12 cellular contexts compared by ENCODE assay signal in genomic region chr2:181300600-181301291, GRCh38.
A peak's percentile ranks its signal among the peaks of the same experiment; 100 is the strongest.
DNase-seq lines count a peak whose midpoint lies in the region; ATAC-seq, FAIRE-seq and TF ChIP-seq lines count a peak whose summit lies in the region.
"Had no signal": no experiment of that assay in that cellular context is flagged by ENCODE, and none has a peak within 500 bp of the region (broad histone marks: within the 10 kb centered on the region; RNA-seq: fewer than 3 reads in every experiment).

No MANE protein-coding gene starts in this region.

- DNase-seq in GM19239 (ENCODE audit: insufficient read length, low spot score): no peak
- DNase-seq in T-helper 1 cell: peak in 4 of 5 donors; percentile 7 to 82 (median 18)
- peak in 2 of 3 donors; percentile 18 to 23 for DNase-seq in effector memory CD4-positive, alpha-beta T cell
- no peak for DNase-seq in HEK293T (ENCODE audit: extremely low spot score)
- no peak for DNase-seq in aorta
- DNase-seq in GM19240 (ENCODE audit: insufficient read length, low spot score): no peak
- no peak for DNase-seq in NCI-H526 treated with DMSO at 0.1 percent for 48 hours (lab: John Stamatoyannopoulos, UW)
- DNase-seq: activated CD8-positive, alpha-beta memory T cell treated with anti-CD3 and anti-CD28 coated beads, Interleukin-2, amount 50 U/mL, for 48 hours; caudate nucleus; NCI-H1930 had no signal

- no peak overlapping the region; the same call in 1 of the 2 replicates for H3K4me3 ChIP-seq in BLaER1
- no peak overlapping the region for H3K4me3 ChIP-seq in effector memory CD4-positive, alpha-beta T cell (ENCODE audit: insufficient read depth, low read depth, low read length, poor library complexity, severe bottlenecking)
- H3K4me3 ChIP-seq in aorta (ENCODE audit: low read length in 2 of 2): no peak overlapping the region

- H4K20me1 ChIP-seq in BLaER1: no peaks in the 10 kb centered on the region

- ATAC-seq in aorta (ENCODE audit: low FRiP score): no peak

- H3K9me3 ChIP-seq in BLaER1 (peaks cover 10% of the 10 kb centered on the region), aorta (ENCODE audit: control insufficient read depth, low read length) (no peaks in the 10 kb centered on the region)
- no peaks in the 10 kb centered on the region for H3K9me3 ChIP-seq in effector memory CD4-positive, alpha-beta T cell (ENCODE audit: control insufficient read depth, low read length)

- CTCF ChIA-PET in HEK293T (lab: Yijun Ruan, JAX): no interaction called here

- 0 out of 2 replicates have a peak overlapping the region, but pooled peaks have one; percentile 8 for H3K27ac ChIP-seq in BLaER1
- H3K27ac ChIP-seq in effector memory CD4-positive, alpha-beta T cell (ENCODE audit: insufficient read depth, low read length, poor library complexity, severe bottlenecking): no peak overlapping the region
- H3K27ac ChIP-seq in aorta (ENCODE audit: low read depth in 1 of 2, low read length in 2 of 2): no peak overlapping the region
- H3K27ac ChIP-seq: parathyroid adenoma had no signal

- intact Hi-C loops in aorta (cut with DNase I): no loop called here

- H3K36me3 ChIP-seq in BLaER1: no peaks in the 10 kb centered on the region
- no peaks in the 10 kb centered on the region for H3K36me3 ChIP-seq in effector memory CD4-positive, alpha-beta T cell (ENCODE audit: control insufficient read depth, insufficient read depth, low read length)
- H3K36me3 ChIP-seq in aorta (ENCODE audit: control insufficient read depth in 1 of 2, insufficient read depth in 2 of 2, low read length in 1 of 2): no peaks in the 10 kb centered on the region

- no peak overlapping the region for H3K9ac ChIP-seq in BLaER1
- H3K9ac ChIP-seq: parathyroid adenoma had no signal

- FAIRE-seq in GM19239 (lab: Jason Lieb, UNC): peak; percentile 72

- H3K27me3 ChIP-seq in BLaER1: no peaks in the 10 kb centered on the region
- H3K27me3 ChIP-seq in effector memory CD4-positive, alpha-beta T cell (replicated peaks; ENCODE audit: control insufficient read depth, insufficient read depth, low read length, poor library complexity, severe bottlenecking): no peaks in the 10 kb centered on the region
- H3K27me3 ChIP-seq in aorta (ENCODE audit: control insufficient read depth in 1 of 2, insufficient read depth in 2 of 2, low read length in 1 of 2): no peaks in the 10 kb centered on the region

- POLR2A ChIA-PET in HEK293T (lab: Yijun Ruan, JAX): no interaction called here

- WGBS in aorta, 2 donors: 89 to 92% methylated on average over 5 of the region's 5 CpGs

- H3K4me1 ChIP-seq in BLaER1 (peaks cover 63% of the 10 kb centered on the region), aorta (ENCODE audit: control insufficient read depth in 1 of 2, insufficient read depth in 2 of 2, low read length in 2 of 2) (no peaks in the 10 kb centered on the region)
- H3K4me1 ChIP-seq in effector memory CD4-positive, alpha-beta T cell (ENCODE audit: control insufficient read depth, insufficient read depth, low read length, poor library complexity, severe bottlenecking): peaks cover 18% of the 10 kb centered on the region
- H3K4me1 ChIP-seq: parathyroid adenoma had no signal

- H3K4me2 ChIP-seq in BLaER1: peak overlapping the region; percentile 68

TF ChIP-seq in HEK293T, 16 proteins besides CTCF, POLR2A, EP300 and RAD21:
- TF ChIP-seq SP1 (IDR thresholded peaks at IDR 0.05): no peak
- TF ChIP-seq L3MBTL2 (conservative IDR thresholded peaks at IDR 0.05): no peak
- no peak for TF ChIP-seq BHLHE40 (IDR thresholded peaks at IDR 0.05; ENCODE audit: borderline replicate concordance)
- TF ChIP-seq ZNF384 (IDR thresholded peaks at IDR 0.05): no peak
- no peak for TF ChIP-seq FOXA1 (IDR thresholded peaks at IDR 0.05)
- TF ChIP-seq TARDBP (IDR thresholded peaks at IDR 0.05): no peak
- TF ChIP-seq SUZ12 (IDR thresholded peaks at IDR 0.05): no peak
- TF ChIP-seq FOXM1 (IDR thresholded peaks at IDR 0.05; ENCODE audit: borderline replicate concordance): no peak
- no peak for TF ChIP-seq LEF1 (IDR thresholded peaks at IDR 0.05; ENCODE audit: borderline replicate concordance)
- no peak for TF ChIP-seq NFRKB (IDR thresholded peaks at IDR 0.05)

Comparison
In these comparisons a context has a peak if more than half of its experiments do, and no peak if none do; other contexts are left out.
1. DNase-seq: peak in T-helper 1 cell (4 of 5) and effector memory CD4-positive, alpha-beta T cell (2 of 3); none in GM19239 (single experiment), HEK293T (single experiment), aorta (0 of 2), GM19240 (single experiment) and NCI-H526 treated with DMSO at 0.1 percent for 48 hours (single experiment).